Comparison of ENCODE assay signal across 16 cellular contexts in genomic region chr1:63498106-63498505, GRCh38. TPM values are rescaled to one million over a fixed set of nuclear protein-coding genes. Genes with fewer than 3 reads are reported as not detected.
A peak's percentile ranks its signal among the peaks of the same experiment; 100 is the strongest.
DNase-seq lines count a peak whose midpoint lies in the region; ATAC-seq and TF ChIP-seq lines count a peak whose summit lies in the region.
"Had no signal": no experiment of that assay in that cellular context is flagged by ENCODE, and none has a peak within 500 bp of the region (broad histone marks: within the 10 kb centered on the region; RNA-seq: fewer than 3 reads in every experiment).

No MANE protein-coding gene starts in this region.

- no peaks in the 10 kb centered on the region for H4K20me1 ChIP-seq in mammary epithelial cell (ENCODE audit: insufficient read depth, low read length)
- H4K20me1 ChIP-seq: BLaER1 treated with 17β-estradiol and CSF1 and Interleukin-3, amounts not matched to agents 10 nM and 100 nM had no signal

- peaks cover 3% of the 10 kb centered on the region for H3K4me1 ChIP-seq in mammary epithelial cell (ENCODE audit: insufficient read depth, low read length)
- H3K4me1 ChIP-seq in body of pancreas, result no peaks in the 10 kb centered on the region

- dilution Hi-C loops in mammary epithelial cell (cut with HindIII; ENCODE audit: low sequenced_read_pairs), result no loop called here

- H3K27ac ChIP-seq in mammary epithelial cell (ENCODE audit: insufficient read depth, low read depth, low read length) (no peak overlapping the region), body of pancreas (no peak overlapping the region)
- H3K27ac ChIP-seq: BLaER1 treated with 17β-estradiol and CSF1 and Interleukin-3, amounts not matched to agents 10 nM and 100 nM had no signal

- CTCF ChIA-PET in mammary epithelial cell (lab: Charles Lee; ENCODE audit: low non-redundant PET), result interaction anchor here (0.9 kb wide), 1 partner anchor 130 kb away, joined by 4 read pairs; no protein-coding TSS in a partner anchor

- TF ChIP-seq POLR2A in body of pancreas (IDR thresholded peaks at IDR 0.05), result no peak

- WGBS in mammary epithelial cell (ENCODE audit: low coverage, missing lambda C conversion rate), result 45% methylated on average over 1 of the region's 1 CpG
- 100% methylated on average over 1 of the region's 1 CpG for WGBS in body of pancreas, 2 donors

- no peak overlapping the region for H3K9ac ChIP-seq in mammary epithelial cell (ENCODE audit: insufficient read depth, low read length)
- H3K9ac ChIP-seq: BLaER1 treated with 17β-estradiol and CSF1 and Interleukin-3, amounts not matched to agents 10 nM and 100 nM had no signal

- intact Hi-C loops in mammary epithelial cell (cut with micrococcal nuclease), result no loop called here
- intact Hi-C loops in body of pancreas (cut with DNase I), result no loop called here

- no peaks in the 10 kb centered on the region for H3K27me3 Mint-ChIP-seq in activated naive CD8-positive, alpha-beta T cell treated with anti-CD3 and anti-CD28 coated beads for 36 hours
- H3K27me3 Mint-ChIP-seq: B cell had no signal

- H3K9me3 ChIP-seq in mammary epithelial cell (replicated peaks; ENCODE audit: insufficient read depth, low read length) (no peaks in the 10 kb centered on the region), body of pancreas (no peaks in the 10 kb centered on the region)
- H3K9me3 ChIP-seq: BLaER1 treated with 17β-estradiol and CSF1 and Interleukin-3, amounts not matched to agents 10 nM and 100 nM had no signal

- H3K4me3 Mint-ChIP-seq in activated naive CD8-positive, alpha-beta T cell treated with anti-CD3 and anti-CD28 coated beads for 36 hours, result no peak overlapping the region
- H3K4me3 Mint-ChIP-seq: B cell; CD8-positive, alpha-beta T cell; HFFc6 had no signal

- H3K4me2 ChIP-seq in mammary epithelial cell (ENCODE audit: insufficient read depth, low read depth, low read length), result peak overlapping the region; percentile 30
- H3K4me2 ChIP-seq: BLaER1 treated with 17β-estradiol and CSF1 and Interleukin-3, amounts not matched to agents 10 nM and 100 nM had no signal

- H3K9me3 Mint-ChIP-seq in activated naive CD8-positive, alpha-beta T cell treated with anti-CD3 and anti-CD28 coated beads for 36 hours, result peaks cover 3% of the 10 kb centered on the region
- H3K9me3 Mint-ChIP-seq: CD8-positive, alpha-beta T cell; HFFc6 had no signal

- H3K27me3 ChIP-seq in mammary epithelial cell (ENCODE audit: insufficient read depth, low read length), result no peaks in the 10 kb centered on the region
- no peaks in the 10 kb centered on the region for H3K27me3 ChIP-seq in body of pancreas
- H3K27me3 ChIP-seq: BLaER1 treated with 17β-estradiol and CSF1 and Interleukin-3, amounts not matched to agents 10 nM and 100 nM had no signal

- no TSS peak for BruUV-seq in mammary epithelial cell (replicated peaks; lab: Mats Ljungman, UMichigan)

- H2AFZ ChIP-seq in mammary epithelial cell (ENCODE audit: low read depth, low read length), result no peak overlapping the region

- peaks cover 34% of the 10 kb centered on the region for H3K36me3 Mint-ChIP-seq in activated naive CD8-positive, alpha-beta T cell treated with anti-CD3 and anti-CD28 coated beads for 36 hours

- H3K4me3 ChIP-seq in LNCaP clone FGC (ENCODE audit: low read depth, low read length) (no peak overlapping the region), mammary epithelial cell (replicated peaks in 1 of 3; ENCODE audit: insufficient read depth in 1 of 3, low read depth in 2 of 3, low read length in 3 of 3) (no peak overlapping the region), epithelial cell of esophagus (ENCODE audit: low read length) (no peak overlapping the region), body of pancreas (no peak overlapping the region)
- H3K4me3 ChIP-seq: BLaER1 treated with 17β-estradiol and CSF1 and Interleukin-3, amounts not matched to agents 10 nM and 100 nM; GM12878 had no signal

- DNase-seq in LNCaP clone FGC (ENCODE audit: low read depth) (peak; percentile 26), mammary epithelial cell (peak; percentile 51), epithelial cell of esophagus (ENCODE audit: low read depth) (peak; percentile 29), body of pancreas (no peak)
- DNase-seq in activated naive CD8-positive, alpha-beta T cell treated with anti-CD3 and anti-CD28 coated beads for 36 hours, result no peak
- DNase-seq: Calu3; CD8-positive, alpha-beta T cell; DMS79 treated with DMSO at 0.1 percent for 48 hours; GOT3; H7; HFFc6 had no signal

- H3K27ac Mint-ChIP-seq in activated naive CD8-positive, alpha-beta T cell treated with anti-CD3 and anti-CD28 coated beads for 36 hours, result no peak overlapping the region
- H3K27ac Mint-ChIP-seq: B cell; CD8-positive, alpha-beta T cell; HFFc6 had no signal

- peaks cover 3% of the 10 kb centered on the region for H3K79me2 ChIP-seq in mammary epithelial cell (ENCODE audit: insufficient read depth, low read length)

- in situ Hi-C loops in mammary epithelial cell (cut with MboI; ENCODE audit: low sequenced_read_pairs in 2 of 2), result no loop called here

- no peak for TF ChIP-seq CTCF in LNCaP clone FGC (IDR thresholded peaks at IDR 0.05; ENCODE audit: control insufficient read depth, extremely low read depth, insufficient read depth)
- no peak for TF ChIP-seq CTCF in mammary epithelial cell (conservative IDR thresholded peaks at IDR 0.05 in 1 of 2, IDR thresholded peaks at IDR 0.05 in 1 of 2; ENCODE audit: extremely low read depth in 1 of 2, insufficient read depth in 1 of 2, low read depth in 1 of 2, low read length in 2 of 2)
- TF ChIP-seq CTCF in epithelial cell of esophagus (IDR thresholded peaks at IDR 0.05; ENCODE audit: insufficient read depth, low read depth, low read length, missing control alignments), result no peak
- TF ChIP-seq CTCF in body of pancreas (IDR thresholded peaks at IDR 0.05), result no peak

- H3K36me3 ChIP-seq in mammary epithelial cell (ENCODE audit: insufficient read depth, low read length), result no peaks in the 10 kb centered on the region
- no peaks in the 10 kb centered on the region for H3K36me3 ChIP-seq in body of pancreas (replicated peaks in 1 of 2; ENCODE audit: insufficient read depth in 1 of 2, low read depth in 2 of 2)

- peaks cover 4% of the 10 kb centered on the region for H3K4me1 Mint-ChIP-seq in activated naive CD8-positive, alpha-beta T cell treated with anti-CD3 and anti-CD28 coated beads for 36 hours
- H3K4me1 Mint-ChIP-seq: B cell had no signal

- no peak for ATAC-seq in body of pancreas
- no peak for ATAC-seq in SK-N-SH treated with all-trans-retinoic acid at 6 μM for 48 hours
- ATAC-seq: CD8-positive, alpha-beta T cell; GM12878; HCT116 had no signal

TF ChIP-seq in SK-N-SH treated with all-trans-retinoic acid at 6 μM for 48 hours, 23 proteins besides CTCF, POLR2A, EP300 and RAD21:
- TF ChIP-seq ZC3H10 (CRISPR knock-in tag; IDR thresholded peaks at IDR 0.05) (no peak), TOX (CRISPR knock-in tag; IDR thresholded peaks at IDR 0.05; ENCODE audit: borderline replicate concordance) (no peak), PPARA (CRISPR knock-in tag; IDR thresholded peaks at IDR 0.05; ENCODE audit: borderline replicate concordance) (no peak), ZFP3 (CRISPR knock-in tag; IDR thresholded peaks at IDR 0.05) (no peak), ARNTL (CRISPR knock-in tag; IDR thresholded peaks at IDR 0.05; ENCODE audit: borderline replicate concordance, low read depth) (no peak), ESRRG (CRISPR knock-in tag; IDR thresholded peaks at IDR 0.05) (no peak), BACH2 (CRISPR knock-in tag; IDR thresholded peaks at IDR 0.05; ENCODE audit: borderline replicate concordance) (no peak), ZNF70 (CRISPR knock-in tag; IDR thresholded peaks at IDR 0.05) (no peak), CSDC2 (CRISPR knock-in tag; IDR thresholded peaks at IDR 0.05) (no peak), CREB5 (CRISPR knock-in tag; IDR thresholded peaks at IDR 0.05; ENCODE audit: low read depth) (no peak), ZNF8 (CRISPR knock-in tag; IDR thresholded peaks at IDR 0.05) (no peak), ISL1 (CRISPR knock-in tag; IDR thresholded peaks at IDR 0.05) (no peak), OSR1 (CRISPR knock-in tag; IDR thresholded peaks at IDR 0.05) (no peak), TCF4 (CRISPR knock-in tag; IDR thresholded peaks at IDR 0.05; ENCODE audit: borderline replicate concordance) (no peak)

RNA-seq across cellular contexts. Expression of gene ITGB3BP, which starts 24.9 kb away (rescaled TPM):
- total RNA-seq in mammary epithelial cell (10 to 100 TPM in 1 of 2 donors, 1 to 10 TPM in 1; 9.7 to 27.3 TPM), body of pancreas (1 to 10 TPM in 1 of 2 donors, not detected in 1; 6.7 TPM)
- 17.2 TPM for polyA plus RNA-seq in mammary epithelial cell
- 16.4 TPM for polyA minus RNA-seq in mammary epithelial cell
- 10 to 100 TPM; 60.2 to 60.8 TPM for total RNA-seq in activated naive CD8-positive, alpha-beta T cell treated with anti-CD3 and anti-CD28 coated beads for 36 hours

RNA-seq across cellular contexts. Expression of gene EFCAB7, which starts 25.2 kb away (rescaled TPM):
- total RNA-seq in mammary epithelial cell (1 to 10 TPM; 4.6 to 7.8 TPM), body of pancreas (1 to 10 TPM; 4.7 to 4.9 TPM)
- polyA plus RNA-seq in mammary epithelial cell, result 2.5 TPM
- 0.88 TPM for polyA minus RNA-seq in mammary epithelial cell
- 1 to 10 TPM; 5.9 to 6.9 TPM for total RNA-seq in activated naive CD8-positive, alpha-beta T cell treated with anti-CD3 and anti-CD28 coated beads for 36 hours

Comparison
In these comparisons a context has a peak if more than half of its experiments do, and no peak if none do; other contexts are left out.
1. DNase-seq: peak in LNCaP clone FGC (single experiment), mammary epithelial cell (single experiment) and epithelial cell of esophagus (single experiment); none in activated naive CD8-positive, alpha-beta T cell treated with anti-CD3 and anti-CD28 coated beads for 36 hours (single experiment) and body of pancreas (0 of 4).